Comparison of ENCODE assay signal across 9 cellular contexts in genomic region chr17:43019418-43019817, GRCh38. TPM values are rescaled to one million over a fixed set of nuclear protein-coding genes. Genes with fewer than 3 reads are reported as not detected.
DNase-seq lines count a peak whose midpoint lies in the region; ATAC-seq and TF ChIP-seq lines count a peak whose summit lies in the region.
"Had no signal": no experiment of that assay in that cellular context is flagged by ENCODE, and none has a peak within 500 bp of the region (broad histone marks: within the 10 kb centered on the region; RNA-seq: fewer than 3 reads in every experiment).

No MANE protein-coding gene starts in this region.

- 9 to 31% (median 14%) methylated on average over 7 of the region's 7 CpGs for WGBS in adrenal gland, 4 donors
- 28 to 35% (median 32%) methylated on average over 7 of the region's 7 CpGs for WGBS in stomach, 5 donors

- no peaks in the 10 kb centered on the region for H3K27me3 ChIP-seq in adrenal gland
- H3K27me3 ChIP-seq in stomach = no peaks in the 10 kb centered on the region
- H3K27me3 ChIP-seq: right lobe of liver had no signal

- ATAC-seq in left colon (peak; percentile 42), HG02870 (IDR thresholded peaks at IDR 0.05; ENCODE audit: unreplicated experiment) (no peak)
- ATAC-seq: right lobe of liver had no signal

- H3K27me3 Mint-ChIP-seq in HFFc6 (ENCODE audit: insufficient read depth) = no peaks in the 10 kb centered on the region; the same call in 1 of the 2 replicates

- H3K36me3 ChIP-seq in adrenal gland (replicated peaks in 1 of 2) (peaks cover 0 to 22% of the 10 kb centered on the region in 2 donors), stomach (peaks cover 17 to 40% (median 38%) of the 10 kb centered on the region in 4 donors)

- H3K4me3 ChIP-seq in adrenal gland = peak overlapping the region in 2 of 4 donors; percentile 11 to 33
- peak overlapping the region in 1 of 4 donors; percentile 100 for H3K4me3 ChIP-seq in stomach
- H3K4me3 ChIP-seq: right lobe of liver had no signal

- peak overlapping the region; percentile 90; the same call in 1 of the 2 replicates for H3K4me3 Mint-ChIP-seq in HFFc6

- TF ChIP-seq EP300 in stomach (IDR thresholded peaks at IDR 0.05) = no peak

- H3K4me1 ChIP-seq in adrenal gland (replicated peaks in 1 of 2) (peaks cover 44 to 59% of the 10 kb centered on the region in 2 donors), stomach (peaks cover 54 to 79% (median 62%) of the 10 kb centered on the region in 4 donors)
- H3K4me1 ChIP-seq: right lobe of liver had no signal

- H3K36me3 Mint-ChIP-seq in HFFc6 (ENCODE audit: low read depth) = peaks cover 9% of the 10 kb centered on the region

- TF ChIP-seq CTCF in HFFc6 (IDR thresholded peaks at IDR 0.05) (no peak), adrenal gland (IDR thresholded peaks at IDR 0.05) (no peak), stomach (IDR thresholded peaks at IDR 0.05) (no peak)

- intact Hi-C loops in adrenal gland (cut with DNase I) (no loop called here), left colon (cut with DNase I, micrococcal nuclease) (no loop called here), stomach (cut with DNase I; ENCODE audit: low total_unique reads) (no loop called here)

- H3K27ac ChIP-seq in adrenal gland = peak overlapping the region; percentile 85 to 97 (median 89)
- H3K27ac ChIP-seq in stomach = peak overlapping the region in 4 of 5 donors; percentile 77 to 90 (median 88)

- peaks cover 44% of the 10 kb centered on the region for H3K4me1 Mint-ChIP-seq in HFFc6 (ENCODE audit: low read depth)

- no peaks in the 10 kb centered on the region for H3K9me3 ChIP-seq in adrenal gland (replicated peaks in 1 of 3)
- H3K9me3 ChIP-seq in stomach = no peaks in the 10 kb centered on the region
- H3K9me3 ChIP-seq: right lobe of liver had no signal

- DNase-seq in HFFc6 (no peak), adrenal gland (peak in 5 of 7 donors; percentile 48 to 66 (median 60)), left colon (no peak), stomach (no peak), middle frontal gyrus (ENCODE audit: extremely low spot score, low spot score) (no peak), cerebellar nuclear complex (lab: John Stamatoyannopoulos, UW) (no peak)
- DNase-seq: activated CD4-positive, alpha-beta T cell treated with anti-CD3 and anti-CD28 coated beads for 4 hours had no signal

- H3K27ac Mint-ChIP-seq in HFFc6 = peak overlapping the region; percentile 74

- peak in 1 of 2 donors; percentile 35 for TF ChIP-seq POLR2A in adrenal gland (IDR thresholded peaks at IDR 0.05)
- TF ChIP-seq POLR2A in stomach (IDR thresholded peaks at IDR 0.05) = no peak

- no peaks in the 10 kb centered on the region for H3K9me3 Mint-ChIP-seq in HFFc6

RNA-seq across cellular contexts. Expression of gene VAT1, which starts 2.8 kb away (rescaled TPM):
- total RNA-seq in HFFc6 (2021; fragmentation: NEBNext Ultra II Directional; extraction: Animal tissue kit (Norgen Biotek cat#: 25700)) = 100 to 1,000 TPM; 150 to 274 (median 244) TPM
- 100 to 1,000 TPM; 418 to 744 (median 465) TPM for total RNA-seq in adrenal gland
- polyA plus RNA-seq in adrenal gland = 100 to 1,000 TPM; 177 to 311 (median 269) TPM
- total RNA-seq in left colon = 10 to 100 TPM; 46.3 to 85.2 TPM
- total RNA-seq in stomach = 10 to 100 TPM in 4 of 5 donors, 1 to 10 TPM in 1; 8.2 to 71.7 (median 55.8) TPM
- polyA plus RNA-seq in stomach = 10 to 100 TPM; 26.5 to 73.6 (median 65.7) TPM

RNA-seq across cellular contexts. Expression of gene RND2, which starts 5.6 kb away (rescaled TPM):
- total RNA-seq in HFFc6 (2021; fragmentation: NEBNext Ultra II Directional; extraction: Animal tissue kit (Norgen Biotek cat#: 25700)) = under 1 TPM; 0.14 to 0.43 (median 0.37) TPM
- total RNA-seq in adrenal gland (1 to 10 TPM; 2.0 to 8.2 (median 4.1) TPM), left colon (1 to 10 TPM in 1 of 2 donors, under 1 TPM in 1; 0.15 to 1.1 TPM), stomach (1 to 10 TPM in 3 of 5 donors, under 1 TPM in 1, not detected in 1; 0.37 to 5.8 (median 2.1) TPM)
- polyA plus RNA-seq in adrenal gland (1 to 10 TPM; 2.4 to 6.3 (median 3.1) TPM), stomach (1 to 10 TPM in 2 of 3 donors, under 1 TPM in 1; 0.50 to 1.2 (median 1.2) TPM)

RNA-seq across cellular contexts. Expression of gene IFI35, which starts 12.8 kb away (rescaled TPM):
- total RNA-seq in HFFc6 (2021; fragmentation: NEBNext Ultra II Directional; extraction: Animal tissue kit (Norgen Biotek cat#: 25700)) = 10 to 100 TPM in 4 of 6 experiments, 1 to 10 TPM in 2; 6.3 to 22.4 (median 18.8) TPM
- total RNA-seq in adrenal gland = 10 to 100 TPM; 47.7 to 72.9 (median 64.8) TPM
- 10 to 100 TPM; 44.1 to 91.4 (median 68.1) TPM for polyA plus RNA-seq in adrenal gland
- 10 to 100 TPM; 33.6 to 51.6 TPM for total RNA-seq in left colon
- 100 to 1,000 TPM in 1 of 5 donors, 10 to 100 TPM in 2, 1 to 10 TPM in 2; 4.0 to 145 (median 19.5) TPM for total RNA-seq in stomach
- 10 to 100 TPM; 37.6 to 53.0 (median 46.4) TPM for polyA plus RNA-seq in stomach

RNA-seq across cellular contexts. Expression of gene RPL27, which starts 21.2 kb away (rescaled TPM):
- 1,000 to 10,000 TPM; 1,047 to 1,349 (median 1,243) TPM for total RNA-seq in HFFc6 (2021; fragmentation: NEBNext Ultra II Directional; extraction: Animal tissue kit (Norgen Biotek cat#: 25700))
- total RNA-seq in adrenal gland (1,000 to 10,000 TPM in 2 of 8 donors, 100 to 1,000 TPM in 6; 356 to 1,313 (median 903) TPM), left colon (100 to 1,000 TPM; 605 to 650 TPM), stomach (1,000 to 10,000 TPM in 3 of 5 donors, 100 to 1,000 TPM in 2; 251 to 1,639 (median 1,099) TPM)
- polyA plus RNA-seq in adrenal gland (1,000 to 10,000 TPM; 1,877 to 2,291 (median 1,931) TPM), stomach (1,000 to 10,000 TPM; 2,693 to 4,199 (median 4,058) TPM)

RNA-seq across cellular contexts. Expression of gene RUNDC1, which starts 39.1 kb away (rescaled TPM):
- total RNA-seq in HFFc6 (2021; fragmentation: NEBNext Ultra II Directional; extraction: Animal tissue kit (Norgen Biotek cat#: 25700)) = 10 to 100 TPM in 5 of 6 experiments, 1 to 10 TPM in 1; 9.9 to 14.6 (median 10.3) TPM
- 10 to 100 TPM; 15.0 to 29.7 (median 18.2) TPM for total RNA-seq in adrenal gland
- polyA plus RNA-seq in adrenal gland = 10 to 100 TPM in 2 of 3 donors, 1 to 10 TPM in 1; 7.6 to 20.6 (median 10.3) TPM
- total RNA-seq in left colon = 10 to 100 TPM; 24.2 to 25.2 TPM
- 10 to 100 TPM; 12.9 to 51.6 (median 15.2) TPM for total RNA-seq in stomach
- 1 to 10 TPM; 5.8 to 7.1 (median 6.6) TPM for polyA plus RNA-seq in stomach

Comparison
In these comparisons a context has a peak if more than half of its experiments do, and no peak if none do; other contexts are left out.
1. DNase-seq: peak in adrenal gland (5 of 7); none in HFFc6 (single experiment), left colon (0 of 2), stomach (single experiment), middle frontal gyrus (single experiment) and cerebellar nuclear complex (0 of 2).